In genomic region chr20:3798908-3799248, GRCh38 we compare ENCODE assay signal across 9 cellular contexts. TPM values are rescaled to one million over a fixed set of nuclear protein-coding genes. Genes with fewer than 3 reads are reported as not detected.
DNase-seq lines count a peak whose midpoint lies in the region; ATAC-seq and TF ChIP-seq lines count a peak whose summit lies in the region.
"Had no signal": no experiment of that assay in that cellular context is flagged by ENCODE, and none has a peak within 500 bp of the region (broad histone marks: within the 10 kb centered on the region; RNA-seq: fewer than 3 reads in every experiment).

No MANE protein-coding gene starts in this region.

- intact Hi-C loops in right cardiac atrium (cut with DNase I) = no loop called here
- intact Hi-C loops in left cardiac atrium (cut with DNase I) = no loop called here
- intact Hi-C loops in uterus (cut with DNase I; ENCODE audit: low total_unique reads) = no loop called here
- intact Hi-C loops in thyroid gland (cut with DNase I) = no loop called here

- TF ChIP-seq CTCF in lung (IDR thresholded peaks at IDR 0.05; ENCODE audit: control extremely low read depth, extremely low read depth) (no peak), uterus (IDR thresholded peaks at IDR 0.05) (no peak), thyroid gland (IDR thresholded peaks at IDR 0.05) (no peak)

- DNase-seq in right cardiac atrium = peak; percentile 2 to 28 (median 21)
- DNase-seq in left cardiac atrium = no peak
- no peak for DNase-seq in activated naive CD4-positive, alpha-beta T cell treated with anti-CD3 and anti-CD28 coated beads, Interleukin-2, amount 50 U/mL, for 72 hours (ENCODE audit: low spot score in 2 of 2)
- no peak for DNase-seq in lung (ENCODE audit: low spot score)
- DNase-seq in uterus = no peak
- no peak for DNase-seq in stimulated activated CD4-positive, alpha-beta T cell treated with anti-CD3 and anti-CD28 coated beads, Interleukin-15, amount 100 ng/mL, for 24 hours
- DNase-seq in NCI-H2196 treated with DMSO at 0.1 percent for 48 hours (lab: John Stamatoyannopoulos, UW; ENCODE audit: unreplicated experiment) = no peak
- no peak for DNase-seq in thyroid gland
- DNase-seq: SIG-M5 had no signal

- no peaks in the 10 kb centered on the region for H3K4me1 ChIP-seq in right cardiac atrium (ENCODE audit: control insufficient read depth, insufficient read depth, low read length)
- H3K4me1 ChIP-seq in lung (ENCODE audit: control insufficient read depth in 2 of 2, insufficient read depth in 2 of 2, low read length in 2 of 2) = peaks cover 0 to 40% of the 10 kb centered on the region in 2 donors
- peaks cover 0 to 6% of the 10 kb centered on the region in 2 donors for H3K4me1 ChIP-seq in uterus
- peaks cover 5 to 31% of the 10 kb centered on the region in 2 donors for H3K4me1 ChIP-seq in thyroid gland

- H3K9me3 ChIP-seq in right cardiac atrium (ENCODE audit: control insufficient read depth, low read length) (no peaks in the 10 kb centered on the region), lung (ENCODE audit: control insufficient read depth in 2 of 2, insufficient read depth in 1 of 2, low read length in 1 of 2) (no peaks in the 10 kb centered on the region), uterus (no peaks in the 10 kb centered on the region), thyroid gland (no peaks in the 10 kb centered on the region)

- no peaks in the 10 kb centered on the region for H3K9me3 Mint-ChIP-seq in activated naive CD4-positive, alpha-beta T cell treated with anti-CD3 and anti-CD28 coated beads, Interleukin-2, amount 50 U/mL, for 72 hours

- WGBS in right cardiac atrium = 83% methylated on average over 3 of the region's 3 CpGs
- WGBS in lung, 2 donors = 85 to 96% methylated on average over 3 of the region's 3 CpGs
- 88 to 98% methylated on average over 2 to 3 of the region's 3 CpGs for WGBS in thyroid gland, 2 donors

- H3K27me3 ChIP-seq in right cardiac atrium (ENCODE audit: control insufficient read depth, insufficient read depth) = no peaks in the 10 kb centered on the region
- H3K27me3 ChIP-seq in lung (ENCODE audit: control insufficient read depth, insufficient read depth) = no peaks in the 10 kb centered on the region
- H3K27me3 ChIP-seq in uterus = no peaks in the 10 kb centered on the region
- no peaks in the 10 kb centered on the region for H3K27me3 ChIP-seq in thyroid gland

- H3K36me3 Mint-ChIP-seq in activated naive CD4-positive, alpha-beta T cell treated with anti-CD3 and anti-CD28 coated beads, Interleukin-2, amount 50 U/mL, for 72 hours = peaks cover 45 to 49% of the 10 kb centered on the region in 2 donors

- H3K4me3 ChIP-seq in right cardiac atrium (ENCODE audit: low read length) = no peak overlapping the region
- H3K4me3 ChIP-seq in lung = peak overlapping the region; percentile 25
- H3K4me3 ChIP-seq in uterus = no peak overlapping the region
- no peak overlapping the region for H3K4me3 ChIP-seq in thyroid gland (replicated peaks in 1 of 3)

- ATAC-seq in right cardiac atrium = no peak
- ATAC-seq in left cardiac atrium = no peak
- ATAC-seq in activated naive CD4-positive, alpha-beta T cell treated with anti-CD3 and anti-CD28 coated beads, Interleukin-2, amount 50 U/mL, for 72 hours = no peak
- ATAC-seq in lung (ENCODE audit: insufficient read depth, low FRiP score) = no peak

- TF ChIP-seq POLR2A in uterus (IDR thresholded peaks at IDR 0.05) = no peak
- no peak for TF ChIP-seq POLR2A in thyroid gland (IDR thresholded peaks at IDR 0.05)

- peak overlapping the region; percentile 86 to 99 for H3K27ac Mint-ChIP-seq in activated naive CD4-positive, alpha-beta T cell treated with anti-CD3 and anti-CD28 coated beads, Interleukin-2, amount 50 U/mL, for 72 hours

- H3K36me3 ChIP-seq in lung (ENCODE audit: control insufficient read depth in 2 of 2, insufficient read depth in 2 of 2, low read length in 2 of 2) (peaks cover 0 to 48% of the 10 kb centered on the region in 2 donors), uterus (no peaks in the 10 kb centered on the region), thyroid gland (peaks cover 20 to 30% of the 10 kb centered on the region in 2 donors)

- H3K27ac ChIP-seq in right cardiac atrium (ENCODE audit: low read length) = no peak overlapping the region
- peak overlapping the region in 1 of 2 donors; percentile 73 for H3K27ac ChIP-seq in lung (ENCODE audit: low read depth in 1 of 2, low read length in 1 of 2)
- peak overlapping the region; percentile 6 to 58 for H3K27ac ChIP-seq in uterus
- H3K27ac ChIP-seq in thyroid gland = no peak overlapping the region

RNA-seq across cellular contexts. Expression of gene CDC25B, which starts 2.8 kb away (rescaled TPM):
- total RNA-seq in right cardiac atrium (10 to 100 TPM in 3 of 4 donors, 1 to 10 TPM in 1; 10.0 to 12.2 (median 11.4) TPM), left cardiac atrium (10 to 100 TPM; 13.8 to 16.6 TPM), lung (10 to 100 TPM; 65.7 to 88.5 TPM), uterus (10 to 100 TPM; 13.2 to 72.8 (median 25.5) TPM), thyroid gland (10 to 100 TPM; 23.7 to 43.9 (median 27.8) TPM)
- polyA plus RNA-seq in right cardiac atrium (7.9 TPM), lung (10 to 100 TPM; 47.9 to 68.4 TPM)
- total RNA-seq in activated naive CD4-positive, alpha-beta T cell treated with anti-CD3 and anti-CD28 coated beads, Interleukin-2, amount 50 U/mL, for 72 hours = 100 to 1,000 TPM in 1 of 2 donors, 10 to 100 TPM in 1; 72.9 to 168 TPM

RNA-seq across cellular contexts. Expression of gene CENPB, which starts 12.3 kb away (rescaled TPM):
- total RNA-seq in right cardiac atrium (10 to 100 TPM; 63.9 to 92.7 (median 72.1) TPM), left cardiac atrium (10 to 100 TPM; 70.8 to 93.6 TPM), lung (100 to 1,000 TPM in 1 of 2 donors, 10 to 100 TPM in 1; 35.9 to 113 TPM), uterus (100 to 1,000 TPM in 2 of 4 donors, 10 to 100 TPM in 2; 18.2 to 127 (median 85.2) TPM), thyroid gland (10 to 100 TPM; 64.8 to 94.9 (median 80.8) TPM)
- polyA plus RNA-seq in right cardiac atrium (67.4 TPM), lung (10 to 100 TPM; 72.9 to 85.8 TPM)
- 10 to 100 TPM; 34.4 to 48.1 TPM for total RNA-seq in activated naive CD4-positive, alpha-beta T cell treated with anti-CD3 and anti-CD28 coated beads, Interleukin-2, amount 50 U/mL, for 72 hours

RNA-seq across cellular contexts. Expression of gene SPEF1, which starts 17.6 kb away (rescaled TPM):
- total RNA-seq in right cardiac atrium = under 1 TPM in 1 of 4 donors, not detected in 3; 0.50 TPM
- 0.07 TPM for polyA plus RNA-seq in right cardiac atrium
- total RNA-seq in left cardiac atrium = not detected
- under 1 TPM in 1 of 2 donors, not detected in 1; 0.14 TPM for total RNA-seq in activated naive CD4-positive, alpha-beta T cell treated with anti-CD3 and anti-CD28 coated beads, Interleukin-2, amount 50 U/mL, for 72 hours
- total RNA-seq in lung = 10 to 100 TPM; 11.7 to 15.5 TPM
- polyA plus RNA-seq in lung = 10 to 100 TPM in 1 of 2 donors, 1 to 10 TPM in 1; 9.6 to 11.9 TPM
- 1 to 10 TPM in 1 of 4 donors, under 1 TPM in 2, not detected in 1; 0.26 to 1.3 (median 0.37) TPM for total RNA-seq in uterus
- total RNA-seq in thyroid gland = 1 to 10 TPM in 3 of 4 donors, under 1 TPM in 1; 0.13 to 2.5 (median 2.0) TPM

RNA-seq across cellular contexts. Expression of gene AP5S1, which starts 21.5 kb away (rescaled TPM):
- total RNA-seq in right cardiac atrium (10 to 100 TPM; 12.3 to 17.2 (median 13.5) TPM), left cardiac atrium (10 to 100 TPM; 11.8 to 14.7 TPM), lung (10 to 100 TPM; 12.4 to 20.7 TPM), uterus (10 to 100 TPM in 2 of 4 donors, 1 to 10 TPM in 1, under 1 TPM in 1; under 0.01 to 18.6 (median 9.5) TPM), thyroid gland (10 to 100 TPM; 16.0 to 46.3 (median 35.0) TPM)
- polyA plus RNA-seq in right cardiac atrium (12.5 TPM), lung (10 to 100 TPM in 1 of 2 donors, 1 to 10 TPM in 1; 8.1 to 11.5 TPM)
- total RNA-seq in activated naive CD4-positive, alpha-beta T cell treated with anti-CD3 and anti-CD28 coated beads, Interleukin-2, amount 50 U/mL, for 72 hours = 10 to 100 TPM; 10.6 to 17.8 TPM

RNA-seq across cellular contexts. Expression of gene ADISSP, which starts 31.3 kb away (rescaled TPM):
- total RNA-seq in right cardiac atrium = 10 to 100 TPM; 11.7 to 13.7 (median 12.1) TPM
- 12.6 TPM for polyA plus RNA-seq in right cardiac atrium
- 10 to 100 TPM; 17.2 to 23.2 TPM for total RNA-seq in left cardiac atrium
- 10 to 100 TPM; 44.7 to 45.0 TPM for total RNA-seq in activated naive CD4-positive, alpha-beta T cell treated with anti-CD3 and anti-CD28 coated beads, Interleukin-2, amount 50 U/mL, for 72 hours
- total RNA-seq in lung = 10 to 100 TPM in 1 of 2 donors, 1 to 10 TPM in 1; 8.6 to 53.7 TPM
- polyA plus RNA-seq in lung = 10 to 100 TPM; 34.1 to 36.1 TPM
- total RNA-seq in uterus = 10 to 100 TPM in 3 of 4 donors, 1 to 10 TPM in 1; 4.1 to 45.9 (median 34.8) TPM
- 10 to 100 TPM; 11.6 to 17.0 (median 16.3) TPM for total RNA-seq in thyroid gland

Comparison
In these comparisons a context has a peak if more than half of its experiments do, and no peak if none do; other contexts are left out.
1. DNase-seq: peak in right cardiac atrium (3 of 3); none in left cardiac atrium (single experiment), activated naive CD4-positive, alpha-beta T cell treated with anti-CD3 and anti-CD28 coated beads, Interleukin-2, amount 50 U/mL, for 72 hours (0 of 2), lung (single experiment), uterus (0 of 2), stimulated activated CD4-positive, alpha-beta T cell treated with anti-CD3 and anti-CD28 coated beads, Interleukin-15, amount 100 ng/mL, for 24 hours (single experiment), NCI-H2196 treated with DMSO at 0.1 percent for 48 hours (single experiment) and thyroid gland (0 of 2).
2. H3K27ac ChIP-seq: peak in uterus (2 of 2); none in right cardiac atrium (single experiment) and thyroid gland (0 of 3).